8 cellular contexts compared by ENCODE assay signal in genomic region chr7:45111298-45112223, GRCh38. TPM values are rescaled to one million over a fixed set of nuclear protein-coding genes. Genes with fewer than 3 reads are reported as not detected.
DNase-seq lines count a peak whose midpoint lies in the region; ATAC-seq and TF ChIP-seq lines count a peak whose summit lies in the region.

Gene TBRG4, minus strand, starts transcription at chr7:45111697. Its CDS starts 2,460 bp downstream, at chr7:45109237.

- peak within 1 kb of the TSS; percentile 64 for H2AFZ ChIP-seq in smooth muscle cell (ENCODE audit: low read depth)

- peak within 1 kb of the TSS; percentile 84 for H3K4me2 ChIP-seq in smooth muscle cell

- peak within 1 kb of the TSS; percentile 82 for H3K9ac ChIP-seq in smooth muscle cell (ENCODE audit: low read depth)

- POLR2A ChIA-PET in WTC11 (lab: Charles Lee) = interaction anchor here (0.5 to 2.2 kb wide), 8 partner anchors 10 to 226 kb away, joined by 3 to 7 read pairs (median 5); partner anchors contain the start of genes NACAD and PURB

- H3K4me3 Mint-ChIP-seq in WTC11 = peak within 1 kb of the TSS; percentile 99

- H3F3A ChIP-seq in smooth muscle cell (ENCODE audit: low read depth) = peaks cover 5% of the 10 kb centered on the region

- H3K27me3 Mint-ChIP-seq in WTC11 (ENCODE audit: low read depth) = peaks cover 14% of the 10 kb centered on the region

- WGBS in smooth muscle cell (ENCODE audit: low lambda C conversion rate) = under 1% methylated on average over 63 of the region's 64 CpGs

- CTCF ChIA-PET in WTC11 (lab: Charles Lee) = interaction anchor here (0.9 to 2.0 kb wide), 9 partner anchors 12 to 263 kb away, joined by 3 to 15 read pairs (median 3); no protein-coding TSS in a partner anchor

- H4K20me1 ChIP-seq in smooth muscle cell (ENCODE audit: low read depth) = peaks cover 10% of the 10 kb centered on the region

- peak within 1 kb of the TSS; percentile 99 for H3K27ac Mint-ChIP-seq in WTC11

- ATAC-seq in GM18909 (IDR thresholded peaks at IDR 0.05; ENCODE audit: poor library complexity, unreplicated experiment) (peak; percentile 96), HG03175 (IDR thresholded peaks at IDR 0.05; ENCODE audit: unreplicated experiment) (peak; percentile 97), WTC11 (peak; percentile 94)

- H3K4me1 ChIP-seq in smooth muscle cell (ENCODE audit: low read depth) = peaks cover 9% of the 10 kb centered on the region

- H3K9me3 ChIP-seq in smooth muscle cell (replicated peaks; ENCODE audit: low read depth) = no peaks in the 10 kb centered on the region

- H3K36me3 ChIP-seq in smooth muscle cell (ENCODE audit: low read depth) = no peaks in the 10 kb centered on the region

- H3K4me3 ChIP-seq in AG09309 (ENCODE audit: control insufficient read depth, low read depth, low read length) (peak within 1 kb of the TSS; percentile 71), cardiac fibroblast (replicated peaks in 1 of 2; ENCODE audit: low read depth in 2 of 2, low read length in 2 of 2) (peak within 1 kb of the TSS; percentile 77 to 91), smooth muscle cell (peak within 1 kb of the TSS; percentile 74)

- peaks cover 31% of the 10 kb centered on the region for H3K79me2 ChIP-seq in smooth muscle cell (ENCODE audit: low read depth)

- peaks cover 27% of the 10 kb centered on the region for H3K27me3 ChIP-seq in smooth muscle cell (ENCODE audit: low read depth)

- DNase-seq in AG09309 (ENCODE audit: low read depth) (peak; percentile 59), NCI-H2227 treated with DMSO at 0.1 percent for 48 hours (lab: John Stamatoyannopoulos, UW) (peak; percentile 92), WTC11 (ENCODE audit: low spot score) (peak; percentile 93), cardiac fibroblast (ENCODE audit: low read depth in 2 of 2) (peak; percentile 94), iPS-NIHi7 (ENCODE audit: extremely low spot score) (peak; percentile 97), smooth muscle cell (lab: John Stamatoyannopoulos, UW; ENCODE audit: unreplicated experiment) (peak; percentile 79)

- peak within 1 kb of the TSS; percentile 93 for H3K27ac ChIP-seq in smooth muscle cell (ENCODE audit: low read depth)

- TF ChIP-seq CTCF in AG09309 (IDR thresholded peaks at IDR 0.05; ENCODE audit: control insufficient read depth, insufficient read depth, low read depth, low read length, missing control alignments) (no peak), WTC11 (IDR thresholded peaks at IDR 0.05) (no peak), cardiac fibroblast (IDR thresholded peaks at IDR 0.05; ENCODE audit: low read depth, low read length) (peak; percentile 25), smooth muscle cell (IDR thresholded peaks at IDR 0.05; ENCODE audit: borderline replicate concordance, insufficient read depth, poor library complexity, severe bottlenecking) (no peak)

- peaks cover 12% of the 10 kb centered on the region for H3K4me1 Mint-ChIP-seq in WTC11

- H3K9me3 Mint-ChIP-seq in WTC11 = no peaks in the 10 kb centered on the region

- peaks cover 22% of the 10 kb centered on the region for H3K36me3 Mint-ChIP-seq in WTC11

TF ChIP-seq in WTC11, 78 proteins besides CTCF, POLR2A, EP300 and RAD21 (continues in another document):
- TF ChIP-seq, protein P1, sequence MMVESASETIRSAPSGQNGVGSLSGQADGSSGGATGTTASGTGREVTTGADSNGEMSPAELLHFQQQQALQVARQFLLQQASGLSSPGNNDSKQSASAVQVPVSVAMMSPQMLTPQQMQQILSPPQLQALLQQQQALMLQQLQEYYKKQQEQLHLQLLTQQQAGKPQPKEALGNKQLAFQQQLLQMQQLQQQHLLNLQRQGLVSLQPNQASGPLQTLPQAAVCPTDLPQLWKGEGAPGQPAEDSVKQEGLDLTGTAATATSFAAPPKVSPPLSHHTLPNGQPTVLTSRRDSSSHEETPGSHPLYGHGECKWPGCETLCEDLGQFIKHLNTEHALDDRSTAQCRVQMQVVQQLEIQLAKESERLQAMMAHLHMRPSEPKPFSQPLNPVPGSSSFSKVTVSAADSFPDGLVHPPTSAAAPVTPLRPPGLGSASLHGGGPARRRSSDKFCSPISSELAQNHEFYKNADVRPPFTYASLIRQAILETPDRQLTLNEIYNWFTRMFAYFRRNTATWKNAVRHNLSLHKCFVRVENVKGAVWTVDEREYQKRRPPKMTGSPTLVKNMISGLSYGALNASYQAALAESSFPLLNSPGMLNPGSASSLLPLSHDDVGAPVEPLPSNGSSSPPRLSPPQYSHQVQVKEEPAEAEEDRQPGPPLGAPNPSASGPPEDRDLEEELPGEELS (CRISPR knock-in tag; IDR thresholded peaks at IDR 0.05) = peak; percentile 94
- TF ChIP-seq JAZF1 (CRISPR knock-in tag; IDR thresholded peaks at IDR 0.05) (no peak), CREM (CRISPR knock-in tag; IDR thresholded peaks at IDR 0.05) (peak; percentile 99), NFE2L1 (CRISPR knock-in tag; IDR thresholded peaks at IDR 0.05) (peak; percentile 65; the same call in 1 of the 2 replicates), TEAD4 (CRISPR knock-in tag; IDR thresholded peaks at IDR 0.05) (no peak), TP53 (CRISPR knock-in tag; IDR thresholded peaks at IDR 0.05) (no peak), SMAD3 (CRISPR knock-in tag; IDR thresholded peaks at IDR 0.05; ENCODE audit: borderline replicate concordance) (peak; percentile 85), PRRX2 (CRISPR knock-in tag; IDR thresholded peaks at IDR 0.05) (no peak), MXD4 (CRISPR knock-in tag; IDR thresholded peaks at IDR 0.05; ENCODE audit: borderline replicate concordance) (no peak)
- TF ChIP-seq, protein P2, sequence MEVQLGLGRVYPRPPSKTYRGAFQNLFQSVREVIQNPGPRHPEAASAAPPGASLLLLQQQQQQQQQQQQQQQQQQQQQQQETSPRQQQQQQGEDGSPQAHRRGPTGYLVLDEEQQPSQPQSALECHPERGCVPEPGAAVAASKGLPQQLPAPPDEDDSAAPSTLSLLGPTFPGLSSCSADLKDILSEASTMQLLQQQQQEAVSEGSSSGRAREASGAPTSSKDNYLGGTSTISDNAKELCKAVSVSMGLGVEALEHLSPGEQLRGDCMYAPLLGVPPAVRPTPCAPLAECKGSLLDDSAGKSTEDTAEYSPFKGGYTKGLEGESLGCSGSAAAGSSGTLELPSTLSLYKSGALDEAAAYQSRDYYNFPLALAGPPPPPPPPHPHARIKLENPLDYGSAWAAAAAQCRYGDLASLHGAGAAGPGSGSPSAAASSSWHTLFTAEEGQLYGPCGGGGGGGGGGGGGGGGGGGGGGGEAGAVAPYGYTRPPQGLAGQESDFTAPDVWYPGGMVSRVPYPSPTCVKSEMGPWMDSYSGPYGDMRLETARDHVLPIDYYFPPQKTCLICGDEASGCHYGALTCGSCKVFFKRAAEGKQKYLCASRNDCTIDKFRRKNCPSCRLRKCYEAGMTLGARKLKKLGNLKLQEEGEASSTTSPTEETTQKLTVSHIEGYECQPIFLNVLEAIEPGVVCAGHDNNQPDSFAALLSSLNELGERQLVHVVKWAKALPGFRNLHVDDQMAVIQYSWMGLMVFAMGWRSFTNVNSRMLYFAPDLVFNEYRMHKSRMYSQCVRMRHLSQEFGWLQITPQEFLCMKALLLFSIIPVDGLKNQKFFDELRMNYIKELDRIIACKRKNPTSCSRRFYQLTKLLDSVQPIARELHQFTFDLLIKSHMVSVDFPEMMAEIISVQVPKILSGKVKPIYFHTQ (CRISPR knock-in tag; IDR thresholded peaks at IDR 0.05) = no peak
- TF ChIP-seq, protein P3, sequence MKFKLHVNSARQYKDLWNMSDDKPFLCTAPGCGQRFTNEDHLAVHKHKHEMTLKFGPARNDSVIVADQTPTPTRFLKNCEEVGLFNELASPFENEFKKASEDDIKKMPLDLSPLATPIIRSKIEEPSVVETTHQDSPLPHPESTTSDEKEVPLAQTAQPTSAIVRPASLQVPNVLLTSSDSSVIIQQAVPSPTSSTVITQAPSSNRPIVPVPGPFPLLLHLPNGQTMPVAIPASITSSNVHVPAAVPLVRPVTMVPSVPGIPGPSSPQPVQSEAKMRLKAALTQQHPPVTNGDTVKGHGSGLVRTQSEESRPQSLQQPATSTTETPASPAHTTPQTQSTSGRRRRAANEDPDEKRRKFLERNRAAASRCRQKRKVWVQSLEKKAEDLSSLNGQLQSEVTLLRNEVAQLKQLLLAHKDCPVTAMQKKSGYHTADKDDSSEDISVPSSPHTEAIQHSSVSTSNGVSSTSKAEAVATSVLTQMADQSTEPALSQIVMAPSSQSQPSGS (CRISPR knock-in tag; IDR thresholded peaks at IDR 0.05; ENCODE audit: borderline replicate concordance, low read depth) = no peak
- TF ChIP-seq, protein P4, sequence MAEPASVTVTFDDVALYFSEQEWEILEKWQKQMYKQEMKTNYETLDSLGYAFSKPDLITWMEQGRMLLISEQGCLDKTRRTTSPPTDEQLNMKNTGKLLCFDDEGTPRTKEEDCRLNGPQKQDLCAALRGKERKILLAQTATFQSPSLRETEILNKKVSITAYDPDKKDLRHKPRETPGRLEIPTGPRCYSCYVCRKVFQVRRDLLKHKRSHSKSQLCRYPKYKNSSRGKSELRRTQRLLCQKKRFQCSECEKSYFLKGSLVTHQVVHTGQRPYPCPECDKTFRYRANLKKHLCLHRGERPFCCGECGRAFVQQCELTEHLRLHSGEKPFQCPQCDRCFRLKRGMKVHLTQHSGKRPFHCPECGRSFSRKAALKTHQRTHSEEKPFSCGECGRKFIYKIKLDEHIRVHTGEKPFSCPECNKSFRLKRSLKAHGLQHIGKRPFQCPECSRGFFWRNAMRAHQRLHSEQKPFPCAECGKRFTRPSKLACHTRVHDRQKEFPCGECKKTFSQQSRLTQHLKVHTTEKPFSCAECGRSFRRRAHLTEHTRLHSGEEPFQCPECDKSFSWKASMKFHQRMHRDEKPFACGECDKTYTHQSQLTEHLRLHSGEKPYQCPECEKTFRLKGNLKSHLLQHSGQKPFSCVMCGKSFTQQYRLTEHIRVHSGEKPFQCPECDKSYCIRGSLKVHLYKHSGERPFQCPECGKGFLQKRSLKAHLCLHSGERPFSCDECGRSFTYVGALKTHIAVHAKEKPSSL (CRISPR knock-in tag; conservative IDR thresholded peaks at IDR 0.05) = no peak

RNA-seq across cellular contexts. Expression of gene TBRG4, which starts in this region (rescaled TPM):
- 122 to 167 TPM (median 124 TPM) in 3 replicates for total RNA-seq in WTC11 (2021)
- total RNA-seq in smooth muscle cell = 21.8 and 30.2 TPM in 2 replicates
- 48.3 and 52.5 TPM in 2 replicates for polyA plus RNA-seq in smooth muscle cell

Comparison
In these comparisons a context has a peak if more than half of its experiments do, and no peak if none do; other contexts are left out.
1. Peak in every context shown above with its lines: DNase-seq, ATAC-seq, H3K4me3 ChIP-seq and H3K27ac ChIP-seq.